ENCODE assay signal across 1 cellular context in genomic region chr16:10533612-10534011, GRCh38.
TF ChIP-seq lines count a peak whose summit lies in the region.
"Not testable (repeated sequence)": the region's sequence is repeated elsewhere in the genome, so short reads cannot be mapped to it uniquely, and the experiment has no call there.

No MANE protein-coding gene starts in this region.

TF ChIP-seq in HepG2, 621 proteins besides CTCF, POLR2A, EP300 and RAD21 (continued from another document and continues in another):
- 0 out of 2 replicates have a peak, but pooled peaks have one; percentile 17 for TF ChIP-seq MYC (CRISPR knock-in tag; IDR thresholded peaks at IDR 0.05; ENCODE audit: borderline replicate concordance)
- peak; percentile 38; the same call in 1 of the 2 replicates for TF ChIP-seq AHDC1 (CRISPR knock-in tag; IDR thresholded peaks at IDR 0.05; ENCODE audit: borderline replicate concordance)
- TF ChIP-seq FOSL1 (CRISPR knock-in tag; IDR thresholded peaks at IDR 0.05; ENCODE audit: borderline replicate concordance): peak; percentile 66; the same call in 1 of the 2 replicates
- TF ChIP-seq RXRA (CRISPR knock-in tag; IDR thresholded peaks at IDR 0.05): peak; percentile 79; the same call in 1 of the 2 replicates
- TF ChIP-seq ZBED4 (CRISPR knock-in tag; IDR thresholded peaks at IDR 0.05; ENCODE audit: borderline replicate concordance): peak; percentile 81; the same call in 1 of the 2 replicates
- 0 out of 2 replicates have a peak, but pooled peaks have one; percentile 27 for TF ChIP-seq SMAD3 (CRISPR knock-in tag; IDR thresholded peaks at IDR 0.05)
- TF ChIP-seq GATAD2A (CRISPR knock-in tag; IDR thresholded peaks at IDR 0.05): peak; percentile 27; the same call in 1 of the 2 replicates
- 0 out of 2 replicates have a peak, but pooled peaks have one; percentile 18 for TF ChIP-seq IKZF5 (CRISPR knock-in tag; IDR thresholded peaks at IDR 0.05)
- peak; percentile 95 for TF ChIP-seq THRA (CRISPR knock-in tag; IDR thresholded peaks at IDR 0.05; ENCODE audit: borderline replicate concordance)
- 0 out of 2 replicates have a peak, but pooled peaks have one; percentile 3 for TF ChIP-seq STAG1 (CRISPR knock-in tag; IDR thresholded peaks at IDR 0.05)
- TF ChIP-seq ZNF614 (CRISPR knock-in tag; IDR thresholded peaks at IDR 0.05; ENCODE audit: borderline replicate concordance): peak; percentile 39; the same call in 1 of the 2 replicates
- TF ChIP-seq JUN (CRISPR knock-in tag; IDR thresholded peaks at IDR 0.05): 0 out of 2 replicates have a peak, but pooled peaks have one; percentile 71
- TF ChIP-seq RARA (CRISPR knock-in tag; IDR thresholded peaks at IDR 0.05): peak; percentile 75
- TF ChIP-seq GABPB1 (CRISPR knock-in tag; IDR thresholded peaks at IDR 0.05): peak; percentile 13; the same call in 1 of the 2 replicates
- peak; percentile 41; the same call in 1 of the 2 replicates for TF ChIP-seq ATF3 (CRISPR knock-in tag; IDR thresholded peaks at IDR 0.05)
- peak; percentile 43; the same call in 1 of the 2 replicates for TF ChIP-seq PAXIP1 (CRISPR knock-in tag; conservative IDR thresholded peaks at IDR 0.05)
- peak; percentile 79; the same call in 1 of the 2 replicates for TF ChIP-seq ZNF12 (CRISPR knock-in tag; IDR thresholded peaks at IDR 0.05)
- TF ChIP-seq FOXP1 (IDR thresholded peaks at IDR 0.05); CREB1 (CRISPR knock-in tag; IDR thresholded peaks at IDR 0.05); SOX13 (IDR thresholded peaks at IDR 0.05): not testable (repeated sequence)
- peak; percentile 61 for TF ChIP-seq FOXP1 (CRISPR knock-in tag; IDR thresholded peaks at IDR 0.05)
- 0 out of 2 replicates have a peak, but pooled peaks have one; percentile 41 for TF ChIP-seq RCOR2 (CRISPR knock-in tag; IDR thresholded peaks at IDR 0.05)
- TF ChIP-seq MED1 (CRISPR knock-in tag; IDR thresholded peaks at IDR 0.05): peak; percentile 52; the same call in 1 of the 2 replicates
- peak; percentile 53; the same call in 1 of the 2 replicates for TF ChIP-seq FOXK1 (CRISPR knock-in tag; IDR thresholded peaks at IDR 0.05; ENCODE audit: borderline replicate concordance, low read depth)
- TF ChIP-seq ZGPAT (CRISPR knock-in tag; IDR thresholded peaks at IDR 0.05): 0 out of 2 replicates have a peak, but pooled peaks have one; percentile 49
- peak; percentile 47; the same call in 1 of the 2 replicates for TF ChIP-seq CREB1 (IDR thresholded peaks at IDR 0.05)
- TF ChIP-seq SALL1 (CRISPR knock-in tag; IDR thresholded peaks at IDR 0.05): peak; percentile 45; the same call in 1 of the 2 replicates
- peak; percentile 53 for TF ChIP-seq ARID5B (CRISPR knock-in tag; IDR thresholded peaks at IDR 0.05)
- peak in 1 of 2 experiments; percentile 38; a peak in 1 of 4 replicates for TF ChIP-seq SOX13 (CRISPR knock-in tag; conservative IDR thresholded peaks at IDR 0.05 in 1 of 2, IDR thresholded peaks at IDR 0.05 in 1 of 2)
- TF ChIP-seq IRF2 (CRISPR knock-in tag; IDR thresholded peaks at IDR 0.05): 0 out of 2 replicates have a peak, but pooled peaks have one; percentile 43
- TF ChIP-seq ETV5 (CRISPR knock-in tag; IDR thresholded peaks at IDR 0.05; ENCODE audit: borderline replicate concordance): peak; percentile 57; the same call in 1 of the 2 replicates
- TF ChIP-seq ELF3 (CRISPR knock-in tag; IDR thresholded peaks at IDR 0.05): peak; percentile 23; the same call in 1 of the 2 replicates
- TF ChIP-seq FOSL2 (CRISPR knock-in tag; IDR thresholded peaks at IDR 0.05): peak; percentile 94
- TF ChIP-seq HMG20B (CRISPR knock-in tag; conservative IDR thresholded peaks at IDR 0.05): peak; percentile 43; the same call in 1 of the 2 replicates
- TF ChIP-seq HMG20A (CRISPR knock-in tag; IDR thresholded peaks at IDR 0.05; ENCODE audit: borderline replicate concordance): peak; percentile 22; the same call in 1 of the 2 replicates
- TF ChIP-seq RXRB (CRISPR knock-in tag; IDR thresholded peaks at IDR 0.05; ENCODE audit: borderline replicate concordance): peak; percentile 97
